In the genomic region with DNA sequence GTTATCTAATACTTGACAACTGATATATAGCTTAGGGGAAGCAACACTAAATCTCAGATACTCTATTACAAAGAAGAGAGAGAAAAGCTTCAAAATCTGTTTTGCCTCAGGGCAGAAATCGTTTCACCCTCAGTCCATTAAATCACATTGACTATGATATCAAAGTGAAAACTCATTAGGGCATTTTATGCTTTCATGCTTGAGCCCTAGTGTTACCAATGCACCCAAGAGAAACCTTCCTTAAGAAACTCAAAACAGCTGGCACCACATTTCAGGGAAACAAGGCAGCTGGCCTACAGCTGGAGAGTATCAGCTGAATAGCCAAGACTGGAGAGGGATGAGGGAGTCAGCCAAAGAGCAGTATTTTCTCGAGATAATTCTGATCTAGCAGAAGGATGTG, we compare ENCODE assay signal across 16 cellular contexts. TPM values are rescaled to one million over a fixed set of nuclear protein-coding genes. Genes with fewer than 3 reads are reported as not detected.
A peak's percentile ranks its signal among the peaks of the same experiment; 100 is the strongest.
DNase-seq lines count a peak whose midpoint lies in the region; ATAC-seq and TF ChIP-seq lines count a peak whose summit lies in the region.
"Had no signal": no experiment of that assay in that cellular context is flagged by ENCODE, and none has a peak within 500 bp of the region (broad histone marks: within the 10 kb centered on the region; RNA-seq: fewer than 3 reads in every experiment).

No MANE protein-coding gene starts in this region.

- H4K20me1 ChIP-seq in neural progenitor cell (ENCODE audit: low read depth), result no peaks in the 10 kb centered on the region

- no peak overlapping the region for H3K4me2 ChIP-seq in neural progenitor cell

- 59% methylated on average over 2 of the region's 2 CpGs for WGBS in right lobe of liver (ENCODE audit: insufficient coverage, low coverage, low lambda C conversion rate, missing lambda C conversion rate)

- no peak overlapping the region for H3K4me3 Mint-ChIP-seq in neural progenitor cell
- H3K4me3 Mint-ChIP-seq: activated CD4-positive, alpha-beta T cell treated with anti-CD3 and anti-CD28 coated beads, Interleukin-2, amount 10 ng/mL, durations not matched to agents 7 days and 5 days; activated T-helper 1 cell treated with anti-CD3 and anti-CD28 coated beads, Interleukin-12 subunit alpha, Interleukin-12 subunit beta, Interleukin-2, Interleukin-4 antibody, amounts not matched to agents 30 ng/mL and 10 ng/mL and 1 ng/mL, durations not matched to agents 14 hours and 24 hours and 36 hours; T-helper 2 cell treated with Interferon-gamma antibody and Interleukin-4, amounts not matched to agents 5 μg/mL and 100 μg/mL, for 36 hours had no signal

- TF ChIP-seq CTCF in AG10803 (conservative IDR thresholded peaks at IDR 0.05; ENCODE audit: low read length) (no peak), fibroblast of villous mesenchyme (IDR thresholded peaks at IDR 0.05; ENCODE audit: insufficient read depth, low read depth, low read length) (no peak), neural progenitor cell (IDR thresholded peaks at IDR 0.05) (no peak), right lobe of liver (IDR thresholded peaks at IDR 0.05) (no peak)

- no peak overlapping the region for H3K9ac ChIP-seq in neural progenitor cell

- no peak for ATAC-seq in right lobe of liver
- ATAC-seq: Panc1 had no signal

- TF ChIP-seq POLR2A in right lobe of liver (IDR thresholded peaks at IDR 0.05), result no peak

- no peaks in the 10 kb centered on the region for H3K79me2 ChIP-seq in neural progenitor cell (ENCODE audit: low read depth)

- H3K27ac ChIP-seq in SJCRH30, result no peak overlapping the region
- no peak overlapping the region for H3K27ac ChIP-seq in neural progenitor cell
- H3K27ac ChIP-seq in right lobe of liver, result no peak overlapping the region

- DNase-seq in AG10803 (ENCODE audit: low read depth) (peak; percentile 74), SJCRH30 (peak; percentile 18 to 63), fibroblast of villous mesenchyme (ENCODE audit: low read depth) (peak; percentile 17), neural progenitor cell (ENCODE audit: low spot score) (no peak), activated gamma-delta T cell (lab: John Stamatoyannopoulos, UW) (no peak), occipital lobe (lab: John Stamatoyannopoulos, UW) (no peak), right lobe of liver (no peak), retina (no peak)
- DNase-seq: activated CD4-positive, alpha-beta T cell treated with anti-CD3 and anti-CD28 coated beads, Interleukin-2, amount 10 ng/mL, durations not matched to agents 7 days and 5 days; aorta; DMS79 treated with DMSO at 0.1 percent for 48 hours; effector CD8-positive, alpha-beta T cell; NCI-H345 had no signal

- intact Hi-C loops in right lobe of liver (cut with DNase I), result no loop called here

- H3K9me3 ChIP-seq in SJCRH30 (replicated peaks), result no peaks in the 10 kb centered on the region
- no peaks in the 10 kb centered on the region for H3K9me3 ChIP-seq in neural progenitor cell (ENCODE audit: low read depth)
- H3K9me3 ChIP-seq in right lobe of liver, result no peaks in the 10 kb centered on the region

- no peaks in the 10 kb centered on the region for H3K36me3 Mint-ChIP-seq in neural progenitor cell

- H3K9me3 Mint-ChIP-seq in neural progenitor cell, result no peaks in the 10 kb centered on the region
- H3K9me3 Mint-ChIP-seq: activated CD4-positive, alpha-beta T cell treated with anti-CD3 and anti-CD28 coated beads, Interleukin-2, amount 10 ng/mL, durations not matched to agents 7 days and 5 days; activated T-helper 1 cell treated with anti-CD3 and anti-CD28 coated beads, Interleukin-12 subunit alpha, Interleukin-12 subunit beta, Interleukin-2, Interleukin-4 antibody, amounts not matched to agents 30 ng/mL and 10 ng/mL and 1 ng/mL, durations not matched to agents 14 hours and 24 hours and 36 hours; T-helper 2 cell treated with Interferon-gamma antibody and Interleukin-4, amounts not matched to agents 5 μg/mL and 100 μg/mL, for 36 hours had no signal

- H3K27me3 ChIP-seq in SJCRH30 (no peaks in the 10 kb centered on the region), neural progenitor cell (no peaks in the 10 kb centered on the region), right lobe of liver (no peaks in the 10 kb centered on the region)

- no peak overlapping the region for H3K4me3 ChIP-seq in AG10803 (ENCODE audit: low read length)
- no peak overlapping the region for H3K4me3 ChIP-seq in SJCRH30
- no peak overlapping the region for H3K4me3 ChIP-seq in fibroblast of villous mesenchyme (ENCODE audit: low read depth, low read length)
- H3K4me3 ChIP-seq in neural progenitor cell, result no peak overlapping the region
- no peak overlapping the region for H3K4me3 ChIP-seq in right lobe of liver

- H3K4me1 Mint-ChIP-seq in neural progenitor cell, result peaks cover 64% of the 10 kb centered on the region
- H3K4me1 Mint-ChIP-seq: activated CD4-positive, alpha-beta T cell treated with anti-CD3 and anti-CD28 coated beads, Interleukin-2, amount 10 ng/mL, durations not matched to agents 7 days and 5 days had no signal

- H3K36me3 ChIP-seq in SJCRH30, result no peaks in the 10 kb centered on the region
- H3K36me3 ChIP-seq in neural progenitor cell, result no peaks in the 10 kb centered on the region
- H3K36me3 ChIP-seq in right lobe of liver, result no peaks in the 10 kb centered on the region

- H3K27ac Mint-ChIP-seq in neural progenitor cell, result peak overlapping the region; percentile 90
- H3K27ac Mint-ChIP-seq: activated CD4-positive, alpha-beta T cell treated with anti-CD3 and anti-CD28 coated beads, Interleukin-2, amount 10 ng/mL, durations not matched to agents 7 days and 5 days; activated T-helper 1 cell treated with anti-CD3 and anti-CD28 coated beads, Interleukin-12 subunit alpha, Interleukin-12 subunit beta, Interleukin-2, Interleukin-4 antibody, amounts not matched to agents 30 ng/mL and 10 ng/mL and 1 ng/mL, durations not matched to agents 14 hours and 24 hours and 36 hours; T-helper 2 cell treated with Interferon-gamma antibody and Interleukin-4, amounts not matched to agents 5 μg/mL and 100 μg/mL, for 36 hours had no signal

- peaks cover 11% of the 10 kb centered on the region for H3F3A ChIP-seq in neural progenitor cell (ENCODE audit: low read depth)

- H3K27me3 Mint-ChIP-seq in neural progenitor cell (ENCODE audit: insufficient read depth, low read depth), result no peaks in the 10 kb centered on the region

- H3K4me1 ChIP-seq in SJCRH30 (peaks cover 20% of the 10 kb centered on the region), neural progenitor cell (peaks cover 45% of the 10 kb centered on the region), right lobe of liver (no peaks in the 10 kb centered on the region)

- no peak overlapping the region for H2AFZ ChIP-seq in neural progenitor cell (replicated peaks)

RNA-seq across cellular contexts. Expression of a gene that starts 14.9 kb away (rescaled TPM):
- total RNA-seq in SJCRH30 (2014; rRNA removed; shearing (Covaris generic)), result 0.06 and 0.28 TPM in 2 replicates
- total RNA-seq in fibroblast of villous mesenchyme (0.64 and 0.86 TPM in 2 replicates), neural progenitor cell (ENCODE audit: low replicate concordance) (11.6 and 12.7 TPM in 2 replicates), occipital lobe (10.1 TPM), right lobe of liver (under 1 TPM in 5 of 6 experiments, not detected in 1; 0.04 to 0.20 (median 0.17) TPM)

RNA-seq across cellular contexts. Expression of a gene that starts 28.9 kb away (rescaled TPM):
- 43.9 and 44.4 TPM in 2 replicates for total RNA-seq in SJCRH30 (2014; rRNA removed; shearing (Covaris generic))
- 53.5 and 58.0 TPM in 2 replicates for total RNA-seq in fibroblast of villous mesenchyme
- total RNA-seq in neural progenitor cell (ENCODE audit: low replicate concordance), result 52.6 and 72.3 TPM in 2 replicates
- total RNA-seq in occipital lobe, result 30.4 TPM
- 10 to 100 TPM in 5 of 6 experiments, 1 to 10 TPM in 1; 9.6 to 17.1 (median 11.3) TPM for total RNA-seq in right lobe of liver

Comparison
In these comparisons a context has a peak if more than half of its experiments do, and no peak if none do; other contexts are left out.
1. DNase-seq: peak in AG10803 (single experiment), SJCRH30 (2 of 2) and fibroblast of villous mesenchyme (single experiment); none in neural progenitor cell (single experiment), activated gamma-delta T cell (single experiment), occipital lobe (single experiment), right lobe of liver (0 of 3) and retina (single experiment).